ENCODE assay signal across 8 cellular contexts in the genomic region with DNA sequence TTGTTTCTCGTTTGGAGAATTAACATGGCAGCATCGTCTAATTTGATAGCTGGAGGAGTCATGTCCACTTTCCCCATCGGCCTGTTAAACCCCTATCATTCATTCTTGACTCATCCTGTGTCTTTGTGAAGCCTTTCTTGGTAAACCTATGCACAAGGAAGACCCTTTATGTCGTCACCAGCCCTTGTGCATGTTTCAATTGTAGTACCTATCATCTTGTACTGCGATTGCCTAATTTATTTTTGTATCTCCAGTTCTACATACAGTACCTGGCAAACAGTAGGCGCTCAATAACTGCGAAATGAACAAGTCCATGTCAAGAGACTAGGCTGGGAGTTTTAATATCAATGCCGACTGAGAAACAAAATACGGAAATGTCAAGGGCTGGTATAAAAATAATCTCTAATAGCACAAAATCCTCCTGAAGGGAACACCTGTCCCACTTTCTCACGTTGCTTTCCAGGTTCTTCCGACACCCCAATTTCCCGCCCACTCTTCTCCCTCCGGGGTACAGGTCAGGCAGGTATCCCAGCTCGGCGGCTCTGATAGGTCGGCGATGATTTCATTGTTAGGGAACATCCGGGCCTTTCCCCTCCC. TPM values are rescaled to one million over a fixed set of nuclear protein-coding genes. Genes with fewer than 3 reads are reported as not detected.
DNase-seq lines count a peak whose midpoint lies in the region; ATAC-seq and TF ChIP-seq lines count a peak whose summit lies in the region.

No MANE protein-coding gene starts in this region.

- in situ Hi-C loops in gastrocnemius medialis (cut with MboI; ENCODE audit: low sequenced_read_pairs in 4 of 4) = no loop called here

- H3K27me3 ChIP-seq in SJCRH30 = no peaks in the 10 kb centered on the region
- H3K27me3 ChIP-seq in fibroblast of lung (ENCODE audit: control insufficient read depth, insufficient read depth, low read length) = no peaks in the 10 kb centered on the region
- no peaks in the 10 kb centered on the region for H3K27me3 ChIP-seq in gastrocnemius medialis

- H3K4me1 ChIP-seq in SJCRH30 = peaks cover 8% of the 10 kb centered on the region
- peaks cover 5% of the 10 kb centered on the region for H3K4me1 ChIP-seq in fibroblast of lung (ENCODE audit: control insufficient read depth, extremely low read depth, insufficient read depth, low read length)
- peaks cover 12 to 20% of the 10 kb centered on the region in 2 donors for H3K4me1 ChIP-seq in gastrocnemius medialis

- H3K9ac ChIP-seq in fibroblast of lung (ENCODE audit: insufficient read depth, low read length) = peak overlapping the region; percentile 84

- H4K20me1 ChIP-seq in fibroblast of lung (ENCODE audit: control insufficient read depth, extremely low read depth, insufficient read depth, low read length) = no peaks in the 10 kb centered on the region

- TF ChIP-seq CTCF in GM12875 (IDR thresholded peaks at IDR 0.05; ENCODE audit: borderline replicate concordance, insufficient read depth, low read depth, low read length) = no peak
- TF ChIP-seq CTCF in fibroblast of lung (conservative IDR thresholded peaks at IDR 0.05 in 1 of 2, IDR thresholded peaks at IDR 0.05 in 1 of 2; ENCODE audit: low read depth in 1 of 2, low read length in 2 of 2) = no peak
- no peak for TF ChIP-seq CTCF in gastrocnemius medialis (IDR thresholded peaks at IDR 0.05 in 4 of 5, conservative IDR thresholded peaks at IDR 0.05 in 1 of 5)
- no peak for TF ChIP-seq CTCF in omental fat pad (IDR thresholded peaks at IDR 0.05)

- ATAC-seq in gastrocnemius medialis (no peak), GM19452 (IDR thresholded peaks at IDR 0.05; ENCODE audit: unreplicated experiment) (no peak), omental fat pad (ENCODE audit: low FRiP score) (no peak), GM21723 (IDR thresholded peaks at IDR 0.05; ENCODE audit: unreplicated experiment) (no peak)

- H3K79me2 ChIP-seq in fibroblast of lung (ENCODE audit: control insufficient read depth, insufficient read depth, low read length) = peaks cover 35% of the 10 kb centered on the region

- H3K4me3 ChIP-seq in GM12875 (ENCODE audit: low read depth, low read length) (peak overlapping the region; percentile 58), SJCRH30 (peak overlapping the region; percentile 67), fibroblast of lung (replicated peaks in 1 of 4; ENCODE audit: control extremely low read depth in 1 of 4, insufficient read depth in 1 of 4, low read depth in 3 of 4, low read length in 4 of 4) (peak overlapping the region; percentile 53 to 84 (median 74)), gastrocnemius medialis (peak overlapping the region; percentile 54 to 65 (median 60))

- no peak for TF ChIP-seq POLR2A in gastrocnemius medialis (IDR thresholded peaks at IDR 0.05)

- peak overlapping the region; percentile 96 for H3K27ac ChIP-seq in SJCRH30
- H3K27ac ChIP-seq in fibroblast of lung (ENCODE audit: insufficient read depth, low read length) = peak overlapping the region; percentile 98
- H3K27ac ChIP-seq in gastrocnemius medialis = peak overlapping the region; percentile 89 to 96 (median 92)

- H2AFZ ChIP-seq in fibroblast of lung (ENCODE audit: low read length) = peak overlapping the region; percentile 92

- intact Hi-C loops in gastrocnemius medialis (cut with DNase I; ENCODE audit: low total_unique reads) = loop anchor here (5.0 kb wide), 2 partner anchors 170 to 195 kb away; a partner anchor contains a TSS

- H3K9me3 ChIP-seq in SJCRH30 (replicated peaks) = no peaks in the 10 kb centered on the region
- no peaks in the 10 kb centered on the region for H3K9me3 ChIP-seq in fibroblast of lung (ENCODE audit: control insufficient read depth, insufficient read depth, low read depth, low read length)
- no peaks in the 10 kb centered on the region for H3K9me3 ChIP-seq in gastrocnemius medialis

- no peak for DNase-seq in SJCRH30
- DNase-seq in fibroblast of lung (ENCODE audit: low read depth in 2 of 2) = no peak
- DNase-seq in gastrocnemius medialis = no peak
- no peak for DNase-seq in omental fat pad (ENCODE audit: low spot score)
- no peak for DNase-seq in NCI-H345 (lab: John Stamatoyannopoulos, UW)

- H3K36me3 ChIP-seq in SJCRH30 (no peaks in the 10 kb centered on the region), fibroblast of lung (ENCODE audit: control insufficient read depth, insufficient read depth, low read length) (no peaks in the 10 kb centered on the region), gastrocnemius medialis (no peaks in the 10 kb centered on the region)

- H3K4me2 ChIP-seq in fibroblast of lung (ENCODE audit: extremely low read depth, insufficient read depth, low read length) = peak overlapping the region; percentile 81

RNA-seq across cellular contexts. Expression of a gene that starts 1.3 kb away (rescaled TPM):
- 41.5 and 52.9 TPM in 2 replicates for total RNA-seq in SJCRH30 (2014; rRNA removed; shearing (Covaris generic))
- total RNA-seq in fibroblast of lung (24.1 and 34.5 TPM in 2 replicates), gastrocnemius medialis (100 to 1,000 TPM in 2 of 4 donors, 10 to 100 TPM in 2; 73.5 to 124 (median 101) TPM), omental fat pad (10 to 100 TPM; 49.1 to 63.5 (median 55.1) TPM)
- 21.2 and 25.8 TPM in 2 replicates for polyA plus RNA-seq in fibroblast of lung
- polyA plus RNA-seq in fibroblast of lung (2012) = 21.0 and 24.1 TPM in 2 replicates
- 5.0 and 7.0 TPM in 2 replicates for polyA minus RNA-seq in fibroblast of lung (ENCODE audit: low replicate concordance)
